ENCODE assay signal across 19 cellular contexts in the genomic region with DNA sequence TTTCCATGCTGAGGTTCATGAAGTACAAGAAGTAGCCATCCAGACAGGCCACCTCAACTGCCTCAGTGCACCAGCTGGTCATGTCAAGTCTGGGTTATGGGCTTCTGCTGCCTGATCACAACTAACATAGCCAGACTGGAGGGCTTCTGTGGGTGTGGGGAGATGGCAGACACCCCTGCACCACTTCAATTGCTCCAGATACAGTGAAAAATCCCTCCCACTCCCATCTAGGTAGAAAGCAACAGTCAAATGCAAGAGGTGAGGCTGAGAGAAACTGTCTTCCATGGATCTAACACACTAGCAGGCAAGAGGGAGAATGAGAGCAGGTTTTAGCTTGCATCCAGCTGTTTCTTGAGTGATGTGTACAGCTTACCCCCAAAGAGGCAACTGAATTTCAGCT. TPM values are rescaled to one million over a fixed set of nuclear protein-coding genes. Genes with fewer than 3 reads are reported as not detected.
DNase-seq lines count a peak whose midpoint lies in the region; ATAC-seq and TF ChIP-seq lines count a peak whose summit lies in the region.
"Had no signal": no experiment of that assay in that cellular context is flagged by ENCODE, and none has a peak within 500 bp of the region (broad histone marks: within the 10 kb centered on the region; RNA-seq: fewer than 3 reads in every experiment).

No MANE protein-coding gene starts in this region.

- DNase-seq in DMS53 (lab: John Stamatoyannopoulos, UW) = peak; percentile 42
- no peak for DNase-seq in DMS53 treated with DMSO at 0.1 percent for 48 hours (lab: John Stamatoyannopoulos, UW; ENCODE audit: unreplicated experiment)
- no peak for DNase-seq in dorsolateral prefrontal cortex
- DNase-seq in putamen (ENCODE audit: low spot score) = peak; percentile 53
- DNase-seq in breast epithelium (ENCODE audit: low spot score in 2 of 2) = no peak
- no peak for DNase-seq in GM19240 (ENCODE audit: insufficient read length, low spot score)
- DNase-seq: AML-193; Caco-2; CD4-positive, alpha-beta T cell; DMS79 treated with DMSO at 0.1 percent for 48 hours; GF-D8; GM23248 had no signal

- no peaks in the 10 kb centered on the region for H3K4me1 ChIP-seq in breast epithelium
- H3K4me1 ChIP-seq: A549, Caco-2, HAP-1 had no signal

- H3K36me3 ChIP-seq in breast epithelium = no peaks in the 10 kb centered on the region
- H3K36me3 ChIP-seq: HAP-1 had no signal

- TF ChIP-seq POLR2A in breast epithelium (IDR thresholded peaks at IDR 0.05) (no peak), GM18505 (IDR thresholded peaks at IDR 0.05; ENCODE audit: borderline replicate concordance, extremely low read depth, insufficient read depth, insufficient read length) (no peak)

- H3K27me3 ChIP-seq in dorsolateral prefrontal cortex (no peaks in the 10 kb centered on the region), breast epithelium (no peaks in the 10 kb centered on the region)

- no peaks in the 10 kb centered on the region for H3K9me3 ChIP-seq in breast epithelium
- H3K9me3 ChIP-seq: A549, Caco-2, HAP-1 had no signal

- H3K4me3 ChIP-seq in dorsolateral prefrontal cortex (peak overlapping the region in 10 of 59 donors; percentile 8 to 39 (median 20)), breast epithelium (no peak overlapping the region)
- H3K4me3 ChIP-seq: A549, GM23248, HAP-1 had no signal

- intact Hi-C loops in dorsolateral prefrontal cortex (cut with DNase I) = no loop called here
- intact Hi-C loops in breast epithelium (cut with DNase I; ENCODE audit: low total_unique reads) = no loop called here

- H3K27ac ChIP-seq in dorsolateral prefrontal cortex (peak overlapping the region in 57 of 59 donors; percentile 0 to 95 (median 78)), breast epithelium (no peak overlapping the region)
- H3K27ac ChIP-seq: 22Rv1, A549, C4-2B, GM23248, HL-60 had no signal

- no peak for ATAC-seq in GM18505 (IDR thresholded peaks at IDR 0.05; ENCODE audit: unreplicated experiment)
- ATAC-seq: A549 had no signal

- no peak for TF ChIP-seq CTCF in dorsolateral prefrontal cortex (IDR thresholded peaks at IDR 0.05 in 54 of 56, conservative IDR thresholded peaks at IDR 0.05 in 2 of 56; ENCODE audit: low read depth in 1 of 56, partially characterized antibody in 56 of 56)
- TF ChIP-seq CTCF in breast epithelium (IDR thresholded peaks at IDR 0.05) = no peak

RNA-seq across cellular contexts. Expression of gene KCNA2, which starts 10.8 kb away (rescaled TPM):
- total RNA-seq in dorsolateral prefrontal cortex (100 to 1,000 TPM in 119 of 120 experiments, 10 to 100 TPM in 1; 66.5 to 334 (median 205) TPM), breast epithelium (10 to 100 TPM in 1 of 3 donors, under 1 TPM in 2; 0.33 to 13.8 (median 0.59) TPM)
- total RNA-seq: GM23248, HT1080 had no signal

Comparison
In these comparisons a context has a peak if more than half of its experiments do, and no peak if none do; other contexts are left out.
1. DNase-seq: peak in DMS53 (single experiment) and putamen (single experiment); none in DMS53 treated with DMSO at 0.1 percent for 48 hours (single experiment), dorsolateral prefrontal cortex (0 of 10), breast epithelium (0 of 2) and GM19240 (single experiment).
2. H3K27ac ChIP-seq: peak in dorsolateral prefrontal cortex (57 of 59); none in breast epithelium (0 of 2).
3. RNA of gene KCNA2, which starts 10.8 kb away (total RNA-seq): 66.5 to 334 TPM in dorsolateral prefrontal cortex; 0.33 to 13.8 TPM in breast epithelium; every median in the first group is over 4 times any median in the second.